ENCODE assay signal across 10 cellular contexts in genomic region chr4:176964116-176964691, GRCh38.
A peak's percentile ranks its signal among the peaks of the same experiment; 100 is the strongest.
DNase-seq lines count a peak whose midpoint lies in the region; ATAC-seq, FAIRE-seq and TF ChIP-seq lines count a peak whose summit lies in the region.
"Had no signal": no experiment of that assay in that cellular context is flagged by ENCODE, and none has a peak within 500 bp of the region (broad histone marks: within the 10 kb centered on the region; RNA-seq: fewer than 3 reads in every experiment).

No MANE protein-coding gene starts in this region.

- TF ChIP-seq EP300 in SK-N-SH (IDR thresholded peaks at IDR 0.05; ENCODE audit: borderline replicate concordance in 1 of 2, low read depth in 1 of 2, low read length in 1 of 2): no peak

- POLR2A ChIA-PET in SK-N-SH (lab: Yijun Ruan, JAX): no interaction called here
- POLR2A ChIA-PET in CD8-positive, alpha-beta T cell (lab: Charles Lee): no interaction called here

- H3K36me3 ChIP-seq in SK-N-SH (replicated peaks in 1 of 2; ENCODE audit: control insufficient read depth in 1 of 2, insufficient read depth in 2 of 2, low read length in 1 of 2) (no peaks in the 10 kb centered on the region), astrocyte (ENCODE audit: insufficient read depth, low read length) (no peaks in the 10 kb centered on the region), mucosa of descending colon (ENCODE audit: low read depth) (no peaks in the 10 kb centered on the region)
- no peaks in the 10 kb centered on the region for H3K36me3 ChIP-seq in CD8-positive, alpha-beta T cell (ENCODE audit: insufficient read depth, low read length)

- H3K4me3 Mint-ChIP-seq in astrocyte (ENCODE audit: unreplicated experiment): no peak overlapping the region
- H3K4me3 Mint-ChIP-seq in CD8-positive, alpha-beta T cell: no peak overlapping the region

- H3K4me2 ChIP-seq in SK-N-SH (no peak overlapping the region), astrocyte (ENCODE audit: low read length) (no peak overlapping the region)

- H3K4me3 ChIP-seq in SK-N-SH (ENCODE audit: low read depth in 2 of 2, low read length in 1 of 2) (no peak overlapping the region), astrocyte (ENCODE audit: insufficient read depth, low read depth, low read length) (no peak overlapping the region), retinal pigment epithelial cell (ENCODE audit: low read length) (no peak overlapping the region), mucosa of descending colon (no peak overlapping the region)
- no peak overlapping the region for H3K4me3 ChIP-seq in CD8-positive, alpha-beta T cell (ENCODE audit: low read depth, low read length)

- H3K27me3 ChIP-seq in SK-N-SH (ENCODE audit: insufficient read depth) (no peaks in the 10 kb centered on the region), astrocyte (ENCODE audit: insufficient read depth, low read length) (no peaks in the 10 kb centered on the region)
- no peaks in the 10 kb centered on the region for H3K27me3 ChIP-seq in CD8-positive, alpha-beta T cell (ENCODE audit: insufficient read depth, low read length)

- H4K20me1 ChIP-seq in SK-N-SH (ENCODE audit: insufficient read depth): no peaks in the 10 kb centered on the region
- no peaks in the 10 kb centered on the region for H4K20me1 ChIP-seq in astrocyte (ENCODE audit: insufficient read depth, low read length)

- H3K9me2 ChIP-seq in SK-N-SH: no peaks in the 10 kb centered on the region

- DNase-seq in SK-N-SH (no peak), astrocyte (ENCODE audit: low read depth) (no peak), retinal pigment epithelial cell (ENCODE audit: low read depth) (no peak), mucosa of descending colon (no peak), Right ventricle myocardium superior (no peak)
- DNase-seq in CD8-positive, alpha-beta T cell: no peak
- DNase-seq: activated CD8-positive, alpha-beta memory T cell treated with anti-CD3 and anti-CD28 coated beads, Interleukin-2, amount 50 U/mL, for 48 hours; stimulated activated CD4-positive, alpha-beta T cell treated with anti-CD3 and anti-CD28 coated beads, Interleukin-2, amount 100 ng/mL, for 48 hours had no signal

- peak; percentile 20; the same call in 1 of the 2 replicates for TF ChIP-seq RAD21 in SK-N-SH (IDR thresholded peaks at IDR 0.05; ENCODE audit: low read length)

- no peaks in the 10 kb centered on the region; a peak in 2 of 4 replicates for H3K4me1 ChIP-seq in SK-N-SH (ENCODE audit: control insufficient read depth in 1 of 2, insufficient read depth in 2 of 2, low read depth in 1 of 2, low read length in 1 of 2)
- no peaks in the 10 kb centered on the region for H3K4me1 ChIP-seq in astrocyte (ENCODE audit: insufficient read depth, low read length)
- no peaks in the 10 kb centered on the region for H3K4me1 ChIP-seq in mucosa of descending colon (ENCODE audit: low read depth)
- H3K4me1 ChIP-seq in CD8-positive, alpha-beta T cell (ENCODE audit: insufficient read depth, low read length): no peaks in the 10 kb centered on the region

- peaks cover 14% of the 10 kb centered on the region for H3F3A ChIP-seq in SK-N-SH (replicated peaks; ENCODE audit: insufficient read depth)

- H3K27me3 Mint-ChIP-seq in astrocyte (ENCODE audit: low read depth, unreplicated experiment): no peaks in the 10 kb centered on the region
- no peaks in the 10 kb centered on the region for H3K27me3 Mint-ChIP-seq in CD8-positive, alpha-beta T cell (ENCODE audit: low read depth)

- H3K9ac ChIP-seq in SK-N-SH: no peak overlapping the region
- H3K9ac ChIP-seq in astrocyte (ENCODE audit: low read length): no peak overlapping the region

- H2AFZ ChIP-seq in SK-N-SH (ENCODE audit: low read depth) (no peak overlapping the region), astrocyte (ENCODE audit: low read depth, low read length) (no peak overlapping the region)

- CTCF ChIA-PET in SK-N-SH (lab: Yijun Ruan, JAX): interaction anchor here (0.7 to 1.5 kb wide), 2 partner anchors 8 to 83 kb away, joined by 3 read pairs; no protein-coding TSS in a partner anchor
- CTCF ChIA-PET in CD8-positive, alpha-beta T cell (lab: Charles Lee): no interaction called here

- WGBS in SK-N-SH (ENCODE audit: low lambda C conversion rate): 28% methylated on average over 3 of the region's 3 CpGs

- no peak for ATAC-seq in SK-N-SH treated with all-trans-retinoic acid at 6 μM for 48 hours
- ATAC-seq in mucosa of descending colon: no peak
- no peak for ATAC-seq in CD8-positive, alpha-beta T cell
- no peak for ATAC-seq in Right ventricle myocardium superior (ENCODE audit: poor library complexity)

- no peak overlapping the region for H3K27ac ChIP-seq in SK-N-SH (ENCODE audit: low read depth in 2 of 2, low read length in 1 of 2)
- H3K27ac ChIP-seq in astrocyte (ENCODE audit: low read depth, low read length): no peak overlapping the region
- no peak overlapping the region for H3K27ac ChIP-seq in CD8-positive, alpha-beta T cell (ENCODE audit: low read depth, low read length)

- peak; percentile 55 for TF ChIP-seq CTCF in SK-N-SH (IDR thresholded peaks at IDR 0.05)
- peak; percentile 14; the same call in 1 of the 2 replicates for TF ChIP-seq CTCF in LNCAP (IDR thresholded peaks at IDR 0.05)
- TF ChIP-seq CTCF in astrocyte (IDR thresholded peaks at IDR 0.05; ENCODE audit: insufficient read depth, low read depth, low read length): no peak
- TF ChIP-seq CTCF in retinal pigment epithelial cell (conservative IDR thresholded peaks at IDR 0.05; ENCODE audit: low read depth, low read length): peak; percentile 35
- no peak for TF ChIP-seq CTCF in mucosa of descending colon (IDR thresholded peaks at IDR 0.05)
- no peak for TF ChIP-seq CTCF in CD8-positive, alpha-beta T cell (IDR thresholded peaks at IDR 0.05)

- H3K79me2 ChIP-seq in SK-N-SH (ENCODE audit: insufficient read depth) (no peaks in the 10 kb centered on the region), astrocyte (ENCODE audit: insufficient read depth, low read length) (no peaks in the 10 kb centered on the region)

- no peaks in the 10 kb centered on the region for H3K9me3 ChIP-seq in SK-N-SH
- H3K9me3 ChIP-seq in astrocyte (ENCODE audit: insufficient read depth, low read depth, low read length): no peaks in the 10 kb centered on the region
- no peaks in the 10 kb centered on the region for H3K9me3 ChIP-seq in mucosa of descending colon
- H3K9me3 ChIP-seq in CD8-positive, alpha-beta T cell (ENCODE audit: low read length): no peaks in the 10 kb centered on the region

- peaks cover 7% of the 10 kb centered on the region for H3K4me1 Mint-ChIP-seq in astrocyte (ENCODE audit: low read depth, unreplicated experiment)
- H3K4me1 Mint-ChIP-seq in CD8-positive, alpha-beta T cell (ENCODE audit: low read depth): no peaks in the 10 kb centered on the region

- peak overlapping the region; percentile 53 for H3K27ac Mint-ChIP-seq in astrocyte (ENCODE audit: unreplicated experiment)
- H3K27ac Mint-ChIP-seq in CD8-positive, alpha-beta T cell: no peak overlapping the region

- FAIRE-seq in astrocyte (lab: Jason Lieb, UNC): no peak

- intact Hi-C loops in mucosa of descending colon (cut with DNase I, micrococcal nuclease) (no loop called here), Right ventricle myocardium superior (cut with DNase I) (no loop called here)
- intact Hi-C loops in CD8-positive, alpha-beta T cell (cut with DNase I, micrococcal nuclease): no loop called here

- no peaks in the 10 kb centered on the region for H3K36me3 Mint-ChIP-seq in astrocyte (ENCODE audit: low read depth, unreplicated experiment)
- H3K36me3 Mint-ChIP-seq in CD8-positive, alpha-beta T cell: no peaks in the 10 kb centered on the region

- H3K9me3 Mint-ChIP-seq in astrocyte (ENCODE audit: unreplicated experiment): no peaks in the 10 kb centered on the region
- no peaks in the 10 kb centered on the region for H3K9me3 Mint-ChIP-seq in CD8-positive, alpha-beta T cell

TF ChIP-seq in SK-N-SH, 30 proteins besides CTCF, POLR2A, EP300 and RAD21 (continues in another document):
- TF ChIP-seq RXRA (IDR thresholded peaks at IDR 0.05; ENCODE audit: borderline replicate concordance, low read depth) (no peak), ZBTB33 (IDR thresholded peaks at IDR 0.05; ENCODE audit: borderline replicate concordance, low read depth) (no peak), NFIC (IDR thresholded peaks at IDR 0.05; ENCODE audit: borderline replicate concordance) (no peak)

TF ChIP-seq in SK-N-SH treated with all-trans-retinoic acid at 6 μM for 48 hours, 23 proteins besides CTCF, POLR2A, EP300 and RAD21 (continues in another document):
- TF ChIP-seq, protein P1, sequence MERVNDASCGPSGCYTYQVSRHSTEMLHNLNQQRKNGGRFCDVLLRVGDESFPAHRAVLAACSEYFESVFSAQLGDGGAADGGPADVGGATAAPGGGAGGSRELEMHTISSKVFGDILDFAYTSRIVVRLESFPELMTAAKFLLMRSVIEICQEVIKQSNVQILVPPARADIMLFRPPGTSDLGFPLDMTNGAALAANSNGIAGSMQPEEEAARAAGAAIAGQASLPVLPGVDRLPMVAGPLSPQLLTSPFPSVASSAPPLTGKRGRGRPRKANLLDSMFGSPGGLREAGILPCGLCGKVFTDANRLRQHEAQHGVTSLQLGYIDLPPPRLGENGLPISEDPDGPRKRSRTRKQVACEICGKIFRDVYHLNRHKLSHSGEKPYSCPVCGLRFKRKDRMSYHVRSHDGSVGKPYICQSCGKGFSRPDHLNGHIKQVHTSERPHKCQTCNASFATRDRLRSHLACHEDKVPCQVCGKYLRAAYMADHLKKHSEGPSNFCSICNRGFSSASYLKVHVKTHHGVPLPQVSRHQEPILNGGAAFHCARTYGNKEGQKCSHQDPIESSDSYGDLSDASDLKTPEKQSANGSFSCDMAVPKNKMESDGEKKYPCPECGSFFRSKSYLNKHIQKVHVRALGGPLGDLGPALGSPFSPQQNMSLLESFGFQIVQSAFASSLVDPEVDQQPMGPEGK (CRISPR knock-in tag; IDR thresholded peaks at IDR 0.05; ENCODE audit: borderline replicate concordance): no peak
- TF ChIP-seq GLIS3 (CRISPR knock-in tag; IDR thresholded peaks at IDR 0.05) (no peak), ZNF70 (CRISPR knock-in tag; IDR thresholded peaks at IDR 0.05) (no peak), ZNF565 (CRISPR knock-in tag; conservative IDR thresholded peaks at IDR 0.05; ENCODE audit: low read depth) (no peak), BACH2 (CRISPR knock-in tag; IDR thresholded peaks at IDR 0.05; ENCODE audit: borderline replicate concordance) (no peak), ZFP30 (CRISPR knock-in tag; IDR thresholded peaks at IDR 0.05) (no peak), CSDC2 (CRISPR knock-in tag; IDR thresholded peaks at IDR 0.05) (no peak)

Comparison
In these comparisons a context has a peak if more than half of its experiments do, and no peak if none do; other contexts are left out.
1. CTCF ChIP-seq: peak in SK-N-SH (single experiment), LNCAP (single experiment) and retinal pigment epithelial cell (single experiment); none in astrocyte (single experiment), mucosa of descending colon (single experiment) and CD8-positive, alpha-beta T cell (single experiment).